ENCODE assay signal across 8 cellular contexts in the genomic region with DNA sequence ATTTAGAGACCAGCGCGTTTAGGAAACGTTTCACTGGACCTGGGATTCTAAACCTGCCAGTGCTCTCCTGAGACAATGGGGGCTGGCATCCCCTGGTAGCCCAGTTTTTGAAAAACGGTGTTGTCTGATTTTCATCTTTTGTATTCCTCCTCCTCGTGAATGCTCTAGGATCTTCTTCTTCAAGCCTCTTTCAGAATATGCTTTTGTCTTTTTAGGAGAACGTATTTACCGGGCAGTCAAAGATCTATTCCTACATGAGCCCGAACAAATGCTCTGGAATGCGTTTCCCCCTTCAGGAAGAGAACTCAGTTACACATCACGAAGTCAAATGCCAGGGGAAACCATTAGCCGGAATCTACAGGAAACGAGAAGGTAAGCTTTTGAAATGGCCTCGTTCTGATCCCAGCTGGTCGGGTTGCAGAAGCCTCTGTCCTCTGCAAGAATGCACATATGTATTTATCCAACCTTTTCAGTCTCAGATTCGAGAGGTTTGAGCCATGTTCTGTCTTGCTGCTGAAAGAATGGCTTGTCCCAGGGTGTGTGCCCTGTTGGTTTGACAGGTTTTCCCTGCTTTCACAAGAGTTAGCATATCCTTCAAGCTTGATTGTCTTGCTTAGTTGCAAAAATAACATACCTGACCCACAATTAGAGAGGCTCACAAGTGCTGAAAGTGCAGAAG. TPM values are rescaled to one million over a fixed set of nuclear protein-coding genes. Genes with fewer than 3 reads are reported as not detected.
DNase-seq lines count a peak whose midpoint lies in the region; ATAC-seq and TF ChIP-seq lines count a peak whose summit lies in the region.

No MANE protein-coding gene starts in this region.

- H3K27ac ChIP-seq in HEK293 (ENCODE audit: extremely low read depth, low read depth, low read length) (peak overlapping the region; percentile 74; the same call in 1 of the 2 replicates), iPS-20b (ENCODE audit: low read length) (no peak overlapping the region)

- no peak for ATAC-seq in activated naive CD8-positive, alpha-beta T cell treated with anti-CD3 and anti-CD28 coated beads, Interleukin-2, amount 10 ng/mL, durations not matched to agents 7 days and 5 days (ENCODE audit: low read depth)
- ATAC-seq in stimulated activated memory B cell treated with anti-CD40 and anti-IgM and Interleukin-4, amounts not matched to agents 10 μg/mL and 1 μg/mL and 100 μg/mL, for 72 hours, result no peak
- no peak for ATAC-seq in GM19395 (IDR thresholded peaks at IDR 0.05; ENCODE audit: unreplicated experiment)
- ATAC-seq in GM18868 (IDR thresholded peaks at IDR 0.05; ENCODE audit: unreplicated experiment), result no peak

- H3K36me3 ChIP-seq in HEK293 (ENCODE audit: control insufficient read depth in 2 of 2, insufficient read depth in 1 of 2, low read length in 2 of 2) (peaks cover 43 to 54% of the 10 kb centered on the region in 2 experiments), iPS-20b (ENCODE audit: insufficient read depth, low read depth, low read length) (peaks cover 28% of the 10 kb centered on the region)

- H3K4me1 Mint-ChIP-seq in activated naive CD8-positive, alpha-beta T cell treated with anti-CD3 and anti-CD28 coated beads, Interleukin-2, amount 10 ng/mL, durations not matched to agents 7 days and 5 days, result peaks cover 33% of the 10 kb centered on the region
- peaks cover 33% of the 10 kb centered on the region for H3K4me1 Mint-ChIP-seq in stimulated activated memory B cell treated with anti-CD40 and anti-IgM and Interleukin-4, amounts not matched to agents 10 μg/mL and 1 μg/mL and 100 μg/mL, for 72 hours

- no peak overlapping the region for H3K9ac ChIP-seq in iPS-20b (ENCODE audit: low read depth, low read length)

- no peaks in the 10 kb centered on the region for H3K9me3 ChIP-seq in HEK293 (ENCODE audit: control insufficient read depth, insufficient read depth, low read depth, low read length)
- H3K9me3 ChIP-seq in iPS-20b (ENCODE audit: insufficient read depth, low read depth, low read length), result no peaks in the 10 kb centered on the region

- peak overlapping the region; percentile 83 for H3K4me3 Mint-ChIP-seq in activated naive CD8-positive, alpha-beta T cell treated with anti-CD3 and anti-CD28 coated beads, Interleukin-2, amount 10 ng/mL, durations not matched to agents 7 days and 5 days
- H3K4me3 Mint-ChIP-seq in stimulated activated memory B cell treated with anti-CD40 and anti-IgM and Interleukin-4, amounts not matched to agents 10 μg/mL and 1 μg/mL and 100 μg/mL, for 72 hours, result peak overlapping the region; percentile 88

- no peak for TF ChIP-seq CTCF in HEK293 (tag by site-specific recombination; IDR thresholded peaks at IDR 0.05)

- H3K9me3 Mint-ChIP-seq in activated naive CD8-positive, alpha-beta T cell treated with anti-CD3 and anti-CD28 coated beads, Interleukin-2, amount 10 ng/mL, durations not matched to agents 7 days and 5 days, result no peaks in the 10 kb centered on the region
- no peaks in the 10 kb centered on the region for H3K9me3 Mint-ChIP-seq in stimulated activated memory B cell treated with anti-CD40 and anti-IgM and Interleukin-4, amounts not matched to agents 10 μg/mL and 1 μg/mL and 100 μg/mL, for 72 hours

- no peak for DNase-seq in activated naive CD8-positive, alpha-beta T cell treated with anti-CD3 and anti-CD28 coated beads, Interleukin-2, amount 10 ng/mL, durations not matched to agents 7 days and 5 days
- no peak for DNase-seq in H4 (ENCODE audit: low spot score)
- DNase-seq in NCI-H2171 (lab: John Stamatoyannopoulos, UW), result no peak

- H3K4me1 ChIP-seq in HEK293 (ENCODE audit: control insufficient read depth, insufficient read depth, low read length) (peaks cover 2% of the 10 kb centered on the region; the same call in 1 of the 2 replicates), iPS-20b (ENCODE audit: insufficient read depth, low read length) (peaks cover 3% of the 10 kb centered on the region; the same call in 1 of the 2 replicates)

- H3K36me3 Mint-ChIP-seq in activated naive CD8-positive, alpha-beta T cell treated with anti-CD3 and anti-CD28 coated beads, Interleukin-2, amount 10 ng/mL, durations not matched to agents 7 days and 5 days, result peaks cover 26% of the 10 kb centered on the region
- peaks cover 32% of the 10 kb centered on the region for H3K36me3 Mint-ChIP-seq in stimulated activated memory B cell treated with anti-CD40 and anti-IgM and Interleukin-4, amounts not matched to agents 10 μg/mL and 1 μg/mL and 100 μg/mL, for 72 hours

- CTCF ChIA-PET in HEK293 (lab: Yijun Ruan, JAX), result interaction anchor here (0.6 to 1.4 kb wide), 5 partner anchors 9 to 242 kb away, joined by 3 to 5 read pairs (median 3); no protein-coding TSS in a partner anchor

- H3K27me3 ChIP-seq in iPS-20b (ENCODE audit: insufficient read depth, low read length), result peaks cover 45% of the 10 kb centered on the region

- POLR2A ChIA-PET in HEK293 (lab: Yijun Ruan, JAX), result interaction anchor here (0.6 to 0.9 kb wide), 2 partner anchors 25 to 612 kb away, joined by 3 to 5 read pairs; no protein-coding TSS in a partner anchor
- POLR2A ChIA-PET in activated naive CD8-positive, alpha-beta T cell treated with anti-CD3 and anti-CD28 coated beads, Interleukin-2, amount 10 ng/mL, durations not matched to agents 7 days and 5 days (lab: Charles Lee), result interaction anchor here (0.5 kb wide), 1 partner anchor 189 kb away, joined by 3 read pairs; no protein-coding TSS in a partner anchor

- H3K4me3 ChIP-seq in HEK293 (ENCODE audit: low read depth, low read length) (peak overlapping the region; percentile 52), iPS-20b (ENCODE audit: low read length) (peak overlapping the region; percentile 61)

- peak overlapping the region; percentile 57 for H3K27ac Mint-ChIP-seq in activated naive CD8-positive, alpha-beta T cell treated with anti-CD3 and anti-CD28 coated beads, Interleukin-2, amount 10 ng/mL, durations not matched to agents 7 days and 5 days
- peak overlapping the region; percentile 88 for H3K27ac Mint-ChIP-seq in stimulated activated memory B cell treated with anti-CD40 and anti-IgM and Interleukin-4, amounts not matched to agents 10 μg/mL and 1 μg/mL and 100 μg/mL, for 72 hours

- no peaks in the 10 kb centered on the region for H3K27me3 Mint-ChIP-seq in activated naive CD8-positive, alpha-beta T cell treated with anti-CD3 and anti-CD28 coated beads, Interleukin-2, amount 10 ng/mL, durations not matched to agents 7 days and 5 days
- no peaks in the 10 kb centered on the region for H3K27me3 Mint-ChIP-seq in stimulated activated memory B cell treated with anti-CD40 and anti-IgM and Interleukin-4, amounts not matched to agents 10 μg/mL and 1 μg/mL and 100 μg/mL, for 72 hours

TF ChIP-seq in HEK293, 187 proteins besides CTCF, POLR2A, EP300 and RAD21:
- TF ChIP-seq OVOL3 (tag by site-specific recombination; IDR thresholded peaks at IDR 0.05), result no peak
- no peak for TF ChIP-seq ZNF48 (tag by site-specific recombination; IDR thresholded peaks at IDR 0.05)
- TF ChIP-seq PRDM1 (tag by site-specific recombination; IDR thresholded peaks at IDR 0.05), result no peak
- no peak for TF ChIP-seq ZNF792 (tag by site-specific recombination; IDR thresholded peaks at IDR 0.05)
TF ChIP-seq in HEK293: peak in this region for 0.

RNA-seq across cellular contexts. Expression of a gene that starts 6.6 kb away (rescaled TPM):
- 10 to 100 TPM; 64.5 to 69.4 TPM for total RNA-seq in activated naive CD8-positive, alpha-beta T cell treated with anti-CD3 and anti-CD28 coated beads, Interleukin-2, amount 10 ng/mL, durations not matched to agents 7 days and 5 days
- total RNA-seq in H4 (2014; rRNA removed; shearing (Covaris generic)), result 28.4 and 34.0 TPM in 2 replicates

RNA-seq across cellular contexts. Expression of a gene that starts 25.9 kb away (rescaled TPM):
- 10 to 100 TPM; 40.7 to 41.1 TPM for total RNA-seq in activated naive CD8-positive, alpha-beta T cell treated with anti-CD3 and anti-CD28 coated beads, Interleukin-2, amount 10 ng/mL, durations not matched to agents 7 days and 5 days
- total RNA-seq in H4 (2014; rRNA removed; shearing (Covaris generic)), result 12.8 and 19.7 TPM in 2 replicates

RNA-seq across cellular contexts. Expression of a gene that starts 45.9 kb away (rescaled TPM):
- 1 to 10 TPM; 5.3 to 5.5 TPM for total RNA-seq in activated naive CD8-positive, alpha-beta T cell treated with anti-CD3 and anti-CD28 coated beads, Interleukin-2, amount 10 ng/mL, durations not matched to agents 7 days and 5 days
- total RNA-seq in H4 (2014; rRNA removed; shearing (Covaris generic)), result 3.2 and 3.5 TPM in 2 replicates
